In the genomic region with DNA sequence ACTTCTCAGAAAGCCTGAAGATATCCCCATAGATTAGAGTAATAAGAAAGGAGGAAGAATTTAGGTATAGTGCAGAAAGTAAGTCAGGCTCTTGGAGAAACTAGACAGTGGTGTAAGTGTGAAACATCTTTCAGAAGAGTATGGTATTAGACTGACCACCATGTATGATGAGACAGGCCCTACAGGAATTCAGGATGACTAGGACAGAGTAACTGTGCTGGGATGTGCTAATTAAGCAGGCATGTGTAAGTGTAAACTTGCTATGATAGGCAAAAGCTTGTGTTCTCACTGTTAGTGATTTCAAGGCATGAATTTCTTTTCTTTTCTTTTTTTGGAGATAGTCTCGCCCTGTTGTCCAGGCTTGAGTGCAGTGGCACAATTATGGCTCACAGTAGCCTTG, we compare ENCODE assay signal across 14 cellular contexts.
A peak's percentile ranks its signal among the peaks of the same experiment; 100 is the strongest.
DNase-seq lines count a peak whose midpoint lies in the region; TF ChIP-seq lines count a peak whose summit lies in the region.
"Had no signal": no experiment of that assay in that cellular context is flagged by ENCODE, and none has a peak within 500 bp of the region (broad histone marks: within the 10 kb centered on the region; RNA-seq: fewer than 3 reads in every experiment).

No MANE protein-coding gene starts in this region.

- no peak overlapping the region for H3K27ac ChIP-seq in CD8-positive, alpha-beta memory T cell (ENCODE audit: low read depth, low read length)
- H3K27ac ChIP-seq: ascending aorta, parathyroid adenoma, VCaP had no signal

- no peaks in the 10 kb centered on the region for H3K4me1 ChIP-seq in CD8-positive, alpha-beta memory T cell (ENCODE audit: insufficient read depth, low read length)

- H3K27ac Mint-ChIP-seq in osteocyte (ENCODE audit: unreplicated experiment) = peak overlapping the region; percentile 88
- peak overlapping the region in 3 of 8 donors; percentile 33 to 57 (median 41) for H3K27ac Mint-ChIP-seq in CD8-positive, alpha-beta memory T cell

- POLR2A ChIA-PET in CD8-positive, alpha-beta memory T cell (lab: Charles Lee) = interaction anchor here (0.6 kb wide), 1 partner anchor 211 kb away, joined by 3 read pairs; no protein-coding TSS in a partner anchor

- H3K36me3 ChIP-seq in CD8-positive, alpha-beta memory T cell (ENCODE audit: insufficient read depth, low read length) = peaks cover 4% of the 10 kb centered on the region

- peaks cover 40% of the 10 kb centered on the region for H3K4me1 Mint-ChIP-seq in osteocyte (ENCODE audit: unreplicated experiment)
- H3K4me1 Mint-ChIP-seq in CD8-positive, alpha-beta memory T cell = peaks cover 24 to 48% (median 43%) of the 10 kb centered on the region in 3 donors

- H3K4me3 ChIP-seq in CD8-positive, alpha-beta memory T cell (ENCODE audit: low read length) = no peak overlapping the region
- H3K4me3 ChIP-seq: ascending aorta had no signal

- no peaks in the 10 kb centered on the region for H3K9me3 Mint-ChIP-seq in osteocyte (ENCODE audit: unreplicated experiment)
- H3K9me3 Mint-ChIP-seq in CD8-positive, alpha-beta memory T cell = no peaks in the 10 kb centered on the region

- no peak for TF ChIP-seq CTCF in osteocyte (IDR thresholded peaks at IDR 0.05)

- H3K27me3 ChIP-seq in CD8-positive, alpha-beta memory T cell (ENCODE audit: insufficient read depth, low read length, poor library complexity, severe bottlenecking) = no peaks in the 10 kb centered on the region
- H3K27me3 ChIP-seq: ascending aorta had no signal

- H3K27me3 Mint-ChIP-seq in osteocyte (ENCODE audit: unreplicated experiment) = no peaks in the 10 kb centered on the region
- H3K27me3 Mint-ChIP-seq in CD8-positive, alpha-beta memory T cell = no peaks in the 10 kb centered on the region

- DNase-seq in GM03348 (ENCODE audit: low spot score) (peak; percentile 66), RKO (ENCODE audit: low spot score) (peak; percentile 59), fibroblast of peridontal ligament (ENCODE audit: extremely low read depth) (peak; percentile 58), osteocyte (ENCODE audit: extremely low spot score, unreplicated experiment) (no peak), HK-2 (ENCODE audit: unreplicated experiment) (no peak), occipital lobe (lab: John Stamatoyannopoulos, UW) (no peak)
- DNase-seq in CD8-positive, alpha-beta memory T cell = no peak
- DNase-seq: erythroblast; MM.1S; RPMI8226; stimulated activated naive CD4-positive, alpha-beta T cell had no signal

- H3K4me3 Mint-ChIP-seq in osteocyte (ENCODE audit: unreplicated experiment) = peak overlapping the region; percentile 29
- H3K4me3 Mint-ChIP-seq in CD8-positive, alpha-beta memory T cell = no peak overlapping the region

- no peaks in the 10 kb centered on the region for H3K9me3 ChIP-seq in CD8-positive, alpha-beta memory T cell (ENCODE audit: low read length)
- H3K9me3 ChIP-seq: ascending aorta had no signal

- peaks cover 12% of the 10 kb centered on the region for H3K36me3 Mint-ChIP-seq in osteocyte (ENCODE audit: unreplicated experiment)
- H3K36me3 Mint-ChIP-seq in CD8-positive, alpha-beta memory T cell = peaks cover 5 to 64% (median 5%) of the 10 kb centered on the region in 3 donors

- CTCF ChIA-PET in CD8-positive, alpha-beta memory T cell (lab: Charles Lee) = interaction anchor here (1.3 kb wide), 1 partner anchor 121 kb away, joined by 3 read pairs; no protein-coding TSS in a partner anchor

Comparison
In these comparisons a context has a peak if more than half of its experiments do, and no peak if none do; other contexts are left out.
1. DNase-seq: peak in GM03348 (single experiment), RKO (single experiment) and fibroblast of peridontal ligament (single experiment); none in osteocyte (single experiment), HK-2 (single experiment), occipital lobe (single experiment) and CD8-positive, alpha-beta memory T cell (0 of 5).